Comparison of ENCODE assay signal across 23 cellular contexts in genomic region chr3:123696796-123697195, GRCh38.
DNase-seq lines count a peak whose midpoint lies in the region; ATAC-seq and TF ChIP-seq lines count a peak whose summit lies in the region.
"Had no signal": no experiment of that assay in that cellular context is flagged by ENCODE, and none has a peak within 500 bp of the region (broad histone marks: within the 10 kb centered on the region; RNA-seq: fewer than 3 reads in every experiment).

No MANE protein-coding gene starts in this region.

- H3K36me3 ChIP-seq in cardiac muscle cell (no peaks in the 10 kb centered on the region), hepatocyte (replicated peaks; ENCODE audit: insufficient read depth, low read depth) (no peaks in the 10 kb centered on the region), rectal smooth muscle tissue (ENCODE audit: control insufficient read depth, insufficient read depth, low read length) (peaks cover 12% of the 10 kb centered on the region), vagina (no peaks in the 10 kb centered on the region)
- H3K36me3 ChIP-seq: HAP-1 had no signal

- H3K27ac ChIP-seq in cardiac muscle cell (no peak overlapping the region), hepatocyte (peak overlapping the region; percentile 47), rectal smooth muscle tissue (ENCODE audit: low read depth, low read length) (peak overlapping the region; percentile 98), vagina (peak overlapping the region; percentile 68)
- H3K27ac ChIP-seq: A549, C4-2B had no signal

- no peak for ATAC-seq in Right ventricle myocardium inferior
- ATAC-seq: A549, GM12878, K562, natural killer cell, T-cell had no signal

- TF ChIP-seq POLR2A in vagina (IDR thresholded peaks at IDR 0.05), result no peak

- no peaks in the 10 kb centered on the region for H3K79me2 ChIP-seq in hepatocyte

- H3K9me2 ChIP-seq in hepatocyte (replicated peaks; ENCODE audit: insufficient read depth), result no peaks in the 10 kb centered on the region

- peak overlapping the region; percentile 48 for H3K4me2 ChIP-seq in hepatocyte
- H3K4me2 ChIP-seq: A549 had no signal

- intact Hi-C loops in Right ventricle myocardium inferior (cut with DNase I) (no loop called here), vagina (cut with DNase I) (no loop called here)

- no peak overlapping the region for H2AFZ ChIP-seq in hepatocyte

- H3K4me1 ChIP-seq in cardiac muscle cell (ENCODE audit: low read depth), result peaks cover 34% of the 10 kb centered on the region
- peaks cover 37% of the 10 kb centered on the region for H3K4me1 ChIP-seq in hepatocyte (ENCODE audit: insufficient read depth)
- peaks cover 38% of the 10 kb centered on the region for H3K4me1 ChIP-seq in rectal smooth muscle tissue (ENCODE audit: control insufficient read depth, insufficient read depth, low read length)
- H3K4me1 ChIP-seq in vagina, result peaks cover 39% of the 10 kb centered on the region
- H3K4me1 ChIP-seq: A549 had no signal

- peak overlapping the region; percentile 32 for H3K9ac ChIP-seq in rectal smooth muscle tissue (ENCODE audit: low read length)

- WGBS in hepatocyte (ENCODE audit: low lambda C conversion rate, missing lambda C conversion rate), result 15% methylated on average over 6 of the region's 6 CpGs

- no peaks in the 10 kb centered on the region for H4K20me1 ChIP-seq in hepatocyte (ENCODE audit: insufficient read depth, poor library complexity, severe bottlenecking)

- no peaks in the 10 kb centered on the region for H3K9me3 ChIP-seq in cardiac muscle cell (ENCODE audit: low read depth)
- no peaks in the 10 kb centered on the region for H3K9me3 ChIP-seq in hepatocyte (ENCODE audit: low read depth)
- H3K9me3 ChIP-seq in vagina, result no peaks in the 10 kb centered on the region
- H3K9me3 ChIP-seq: A549, HAP-1 had no signal

- TF ChIP-seq CTCF in cardiac muscle cell (IDR thresholded peaks at IDR 0.05; ENCODE audit: low read depth, low read length) (no peak), hepatocyte (IDR thresholded peaks at IDR 0.05; ENCODE audit: poor library complexity) (no peak), vagina (IDR thresholded peaks at IDR 0.05) (no peak)

- H3K4me3 ChIP-seq in cardiac muscle cell (no peak overlapping the region), hepatocyte (no peak overlapping the region), rectal smooth muscle tissue (ENCODE audit: low read length) (peak overlapping the region; percentile 90), vagina (peak overlapping the region; percentile 50 to 58)
- H3K4me3 ChIP-seq: A549, GM12878, HAP-1, K562, lung had no signal

- peaks cover 58% of the 10 kb centered on the region for H3K27me3 ChIP-seq in cardiac muscle cell
- H3K27me3 ChIP-seq in hepatocyte, result no peaks in the 10 kb centered on the region
- no peaks in the 10 kb centered on the region for H3K27me3 ChIP-seq in rectal smooth muscle tissue (ENCODE audit: control insufficient read depth, insufficient read depth, low read length)
- H3K27me3 ChIP-seq in vagina, result no peaks in the 10 kb centered on the region

- peak; percentile 18 to 81 for DNase-seq in cardiac muscle cell (ENCODE audit: low read depth in 1 of 2, low spot score in 1 of 2)
- no peak for DNase-seq in Right ventricle myocardium inferior (ENCODE audit: missing footprints)
- DNase-seq in hepatocyte (ENCODE audit: low spot score), result peak; percentile 51
- DNase-seq in vagina (ENCODE audit: extremely low spot score in 2 of 2), result no peak
- no peak for DNase-seq in NCI-H2107 treated with DMSO at 0.1 percent for 48 hours (lab: John Stamatoyannopoulos, UW; ENCODE audit: unreplicated experiment)
- no peak for DNase-seq in D341Med (ENCODE audit: low spot score)
- no peak for DNase-seq in OCI-M1 (lab: John Stamatoyannopoulos, UW)
- DNase-seq: activated CD4-positive, alpha-beta T cell treated with anti-CD3 and anti-CD28 coated beads, Interleukin-2, amount 10 ng/mL, durations not matched to agents 24 days and 14 days; activated CD8-positive, alpha-beta memory T cell treated with anti-CD3 and anti-CD28 coated beads, Interleukin-2, amount 50 U/mL, for 48 hours; activated gamma-delta T cell; cortex of kidney; DMS 273 treated with DMSO at 0.1 percent for 48 hours; GF-D8; natural killer cell; NCI-H2081; T-cell had no signal

Comparison
In these comparisons a context has a peak if more than half of its experiments do, and no peak if none do; other contexts are left out.
1. DNase-seq: peak in cardiac muscle cell (2 of 2) and hepatocyte (single experiment); none in Right ventricle myocardium inferior (single experiment), vagina (0 of 2), NCI-H2107 treated with DMSO at 0.1 percent for 48 hours (single experiment), D341Med (single experiment) and OCI-M1 (single experiment).
2. H3K4me3 ChIP-seq: peak in rectal smooth muscle tissue (single experiment) and vagina (2 of 2); none in cardiac muscle cell (single experiment) and hepatocyte (single experiment).